8 cellular contexts compared by ENCODE assay signal in genomic region chr2:46909771-46910419, GRCh38. TPM values are rescaled to one million over a fixed set of nuclear protein-coding genes. Genes with fewer than 3 reads are reported as not detected.
DNase-seq lines count a peak whose midpoint lies in the region; ATAC-seq, FAIRE-seq and TF ChIP-seq lines count a peak whose summit lies in the region.

No MANE protein-coding gene starts in this region.

- H3K36me3 ChIP-seq in GM12878 (ENCODE audit: control insufficient read depth in 2 of 2, insufficient read depth in 2 of 2, low read length in 1 of 2), result peaks cover 9 to 25% of the 10 kb centered on the region in 2 experiments

- peak; percentile 92 for ATAC-seq in GM21529 (IDR thresholded peaks at IDR 0.05; ENCODE audit: unreplicated experiment)
- ATAC-seq in GM12878, result peak; percentile 98

- no peak for TF ChIP-seq POLR2A in GM12891 (IDR thresholded peaks at IDR 0.05; ENCODE audit: low read depth, low read length)
- no peak for TF ChIP-seq POLR2A in GM12878 (IDR thresholded peaks at IDR 0.05; ENCODE audit: low read depth, low read length)

- in situ Hi-C loops in GM12878 (cut with MboI), result no loop called here

- no peak for TF ChIP-seq CTCF in GM12878 (IDR thresholded peaks at IDR 0.05 in 2 of 3, conservative IDR thresholded peaks at IDR 0.05 in 1 of 3; ENCODE audit: control insufficient read depth in 2 of 3, extremely low read depth in 1 of 3, insufficient read depth in 1 of 3, low read depth in 3 of 3, low read length in 3 of 3)
- no peak for TF ChIP-seq CTCF in neural crest cell (conservative IDR thresholded peaks at IDR 0.05)

- H3K27ac ChIP-seq in GM12878 (ENCODE audit: control insufficient read depth, insufficient read depth), result no peak overlapping the region

- no peaks in the 10 kb centered on the region for H3K27me3 Mint-ChIP-seq in neural crest cell (ENCODE audit: low read depth)
- peaks cover 0 to 7% (median 0%) of the 10 kb centered on the region in 3 donors for H3K27me3 Mint-ChIP-seq in immature natural killer cell (ENCODE audit: low read depth in 3 of 3)

- WGBS in GM12878 (ENCODE audit: insufficient coverage, insufficient replicate concordance, low lambda C conversion rate, missing lambda C conversion rate), result 63% methylated on average over 6 of the region's 6 CpGs

- H3K36me3 Mint-ChIP-seq in neural crest cell (ENCODE audit: low read depth) (peaks cover 9% of the 10 kb centered on the region), immature natural killer cell (peaks cover 19 to 34% (median 22%) of the 10 kb centered on the region in 3 donors)

- CTCF ChIA-PET in GM12878 (lab: Yijun Ruan, JAX), result interaction anchor here (1.7 to 3.2 kb wide), 2 partner anchors 9 to 27 kb away, joined by 3 to 13 read pairs; no protein-coding TSS in a partner anchor

- SMC1A ChIA-PET in GM12878 (lab: Charles Lee; ENCODE audit: uncharacterized antibody, unreplicated experiment), result interaction anchor here (1.1 to 1.2 kb wide), 4 partner anchors 8 to 591 kb away, joined by 3 to 4 read pairs (median 4); no protein-coding TSS in a partner anchor

- POLR2A ChIA-PET in GM12878 (lab: Charles Lee), result interaction anchor here (0.9 kb wide), 1 partner anchor 80 kb away, joined by 3 read pairs; no protein-coding TSS in a partner anchor

- BruUV-seq in GM12878 (replicated peaks; lab: Mats Ljungman, UMichigan), result no TSS peak

- H3K79me2 ChIP-seq in GM12878 (ENCODE audit: control insufficient read depth, insufficient read depth, low read length), result peaks cover 12% of the 10 kb centered on the region

- intact Hi-C loops in GM12878 (cut with micrococcal nuclease; ENCODE audit: unreplicated experiment), result no loop called here

- DNase-seq in GM12891 (ENCODE audit: insufficient read length, low spot score) (peak; percentile 59), LHCN-M2 (ENCODE audit: low read depth) (peak; percentile 82), GM12878 (ENCODE audit: low read depth, low spot score) (peak; percentile 76), neural crest cell (ENCODE audit: low read depth, low spot score) (no peak), immature natural killer cell (no peak), NCI-H526 (lab: John Stamatoyannopoulos, UW) (no peak), Kasumi-1 (lab: John Stamatoyannopoulos, UW) (no peak)

- 0 out of 2 replicates have a peak, but pooled peaks cover 5% of the 10 kb centered on the region for H4K20me1 ChIP-seq in GM12878 (ENCODE audit: control insufficient read depth, insufficient read depth)

- H3K4me3 Mint-ChIP-seq in neural crest cell (peak overlapping the region; percentile 23), immature natural killer cell (no peak overlapping the region)

- peaks cover 8% of the 10 kb centered on the region for H3K4me1 ChIP-seq in GM12878 (ENCODE audit: control insufficient read depth, insufficient read depth, low read length)

- peak; percentile 75 for FAIRE-seq in GM12891 (lab: Jason Lieb, UNC)
- FAIRE-seq in GM12878 (lab: Jason Lieb, UNC), result peak; percentile 96

- no peak for TF ChIP-seq RAD21 in GM12878 (IDR thresholded peaks at IDR 0.05; ENCODE audit: insufficient read depth, low read depth, low read length)

- H3K9me3 ChIP-seq in GM12878 (replicated peaks; ENCODE audit: control insufficient read depth, insufficient read depth, low read length), result no peaks in the 10 kb centered on the region

- RAD21 ChIA-PET in GM12878 (lab: Charles Lee; ENCODE audit: unreplicated experiment), result interaction anchor here (1.3 kb wide), 2 partner anchors 74 to 413 kb away, joined by 3 to 7 read pairs; no protein-coding TSS in a partner anchor

- no peak overlapping the region for H3K4me3 ChIP-seq in GM12878

- peaks cover 24% of the 10 kb centered on the region for H3K4me1 Mint-ChIP-seq in neural crest cell
- peaks cover 18 to 42% of the 10 kb centered on the region in 2 donors for H3K4me1 Mint-ChIP-seq in immature natural killer cell

- no peaks in the 10 kb centered on the region for H3K27me3 ChIP-seq in GM12878 (replicated peaks in 1 of 2; ENCODE audit: control insufficient read depth in 2 of 2, insufficient read depth in 2 of 2, low read length in 1 of 2)

- H3K4me2 ChIP-seq in GM12878 (ENCODE audit: control insufficient read depth, insufficient read depth), result peak overlapping the region; percentile 17; the same call in 1 of the 2 replicates

- H2AFZ ChIP-seq in GM12878 (ENCODE audit: control insufficient read depth, low read depth, low read length), result no peak overlapping the region

- TF ChIP-seq EP300 in GM12878 (IDR thresholded peaks at IDR 0.05; ENCODE audit: borderline replicate concordance in 1 of 2, control insufficient read depth in 1 of 2, low read depth in 2 of 2, low read length in 2 of 2), result peak in 1 of 2 experiments; percentile 61; a peak in 1 of 4 replicates

- H3K27ac Mint-ChIP-seq in neural crest cell (ENCODE audit: unreplicated experiment) (no peak overlapping the region), immature natural killer cell (peak overlapping the region in 1 of 6 donors; percentile 59)

- no peak overlapping the region for H3K9ac ChIP-seq in GM12878 (ENCODE audit: control insufficient read depth, insufficient read depth, low read length)

- H3K9me3 Mint-ChIP-seq in neural crest cell (no peaks in the 10 kb centered on the region), immature natural killer cell (no peaks in the 10 kb centered on the region)

TF ChIP-seq in GM12891, 5 proteins besides CTCF, POLR2A, EP300 and RAD21:
- TF ChIP-seq POLR2AphosphoS5 (IDR thresholded peaks at IDR 0.05; ENCODE audit: low read depth, low read length), result no peak
- TF ChIP-seq SPI1 (IDR thresholded peaks at IDR 0.05; ENCODE audit: low read depth, low read length), result no peak
- no peak for TF ChIP-seq POU2F2 (IDR thresholded peaks at IDR 0.05; ENCODE audit: low read depth, low read length)
- no peak for TF ChIP-seq TAF1 (IDR thresholded peaks at IDR 0.05; ENCODE audit: low read depth, low read length)
- TF ChIP-seq PAX5 (IDR thresholded peaks at IDR 0.05; ENCODE audit: insufficient read depth, low read length, severe bottlenecking), result no peak

TF ChIP-seq in GM12878, 131 proteins besides CTCF, POLR2A, EP300 and RAD21 (continues in another document):
- TF ChIP-seq CREB1 (IDR thresholded peaks at IDR 0.05; ENCODE audit: low read depth) (no peak), WRNIP1 (IDR thresholded peaks at IDR 0.05; ENCODE audit: borderline replicate concordance, low read depth, low read length) (0 out of 2 replicates have a peak, but pooled peaks have one; percentile 31), ZSCAN29 (IDR thresholded peaks at IDR 0.05) (no peak), IRF3 (IDR thresholded peaks at IDR 0.05) (no peak)

RNA-seq across cellular contexts. Expression of gene MCFD2, which starts 5.7 kb away (rescaled TPM):
- 19.8 TPM for polyA plus RNA-seq in GM12891 (2012; ENCODE audit: low read depth, missing spikeins)
- 219 and 228 TPM in 2 replicates for total RNA-seq in LHCN-M2 (2014; rRNA removed)
- 85.9 TPM for polyA plus RNA-seq in LHCN-M2 (2012)
- total RNA-seq in GM12878 (2013; cell fraction: nucleolus; rRNA removed), result 47.7 and 66.1 TPM in 2 replicates
- total RNA-seq in GM12878 (2014; rRNA removed), result 37.1 and 39.6 TPM in 2 replicates
- total RNA-seq in GM12878 (2014; rRNA removed; fragmentation: Illumina TruSeq; extraction: Trizol), result 40.2 and 40.9 TPM in 2 replicates
- total RNA-seq in GM12878 (2021), result 41.7 and 43.5 TPM in 2 replicates
- 16.7 TPM for polyA plus RNA-seq in GM12878 (2011; ENCODE audit: low read depth)
- 57.3 and 86.6 TPM in 2 replicates for polyA plus RNA-seq in GM12878 (2011; rRNA removed)
- polyA plus RNA-seq in GM12878 (2011; cell fraction: cytosol; rRNA removed), result 32.0 and 38.7 TPM in 2 replicates
- 23.7 and 25.7 TPM in 2 replicates for polyA plus RNA-seq in GM12878 (2011; cell fraction: nucleus; rRNA removed)
- 26.4 and 27.5 TPM in 2 replicates for polyA plus RNA-seq in GM12878 (2012)
- 40.3 and 43.2 TPM in 2 replicates for polyA plus RNA-seq in GM12878 (2014; fragmentation: Illumina TruSeq; extraction: Trizol)
- polyA plus RNA-seq in GM12878 (2014; fragmentation: Nextera tagmentation; extraction: Ambion mirVana), result 10 to 100 TPM; 35.8 to 40.7 TPM
- polyA plus RNA-seq in GM12878 (2014; rRNA removed), result 32.4 and 35.5 TPM in 2 replicates
- 10 to 100 TPM; 35.0 to 40.4 TPM for polyA plus RNA-seq in GM12878 (2016; fragmentation: Nextera tagmentation; extraction: Ambion mirVana)
- polyA minus RNA-seq in GM12878 (2011; rRNA and poly(A)+ RNA removed), result 52.5 and 69.2 TPM in 2 replicates
- 17.8 and 19.9 TPM in 2 replicates for polyA minus RNA-seq in GM12878 (2011; cell fraction: cytosol; rRNA and poly(A)+ RNA removed)
- 14.3 and 24.3 TPM in 2 replicates for polyA minus RNA-seq in GM12878 (2011; cell fraction: nucleus; rRNA and poly(A)+ RNA removed)
- total RNA-seq in neural crest cell, result 78.8 and 79.8 TPM in 2 replicates
- 10 to 100 TPM; 18.6 to 38.1 (median 27.4) TPM for polyA plus RNA-seq in immature natural killer cell

RNA-seq across cellular contexts. Expression of gene TTC7A, which starts 31.1 kb away (rescaled TPM):
- 15.0 TPM for polyA plus RNA-seq in GM12891 (2012; ENCODE audit: low read depth, missing spikeins)
- total RNA-seq in LHCN-M2 (2014; rRNA removed), result 12.9 and 15.0 TPM in 2 replicates
- 12.6 TPM for polyA plus RNA-seq in LHCN-M2 (2012)
- total RNA-seq in GM12878 (2013; cell fraction: nucleolus; rRNA removed), result 82.8 and 96.3 TPM in 2 replicates
- total RNA-seq in GM12878 (2014; rRNA removed), result 32.3 and 32.5 TPM in 2 replicates
- total RNA-seq in GM12878 (2014; rRNA removed; fragmentation: Illumina TruSeq; extraction: Trizol), result 13.4 and 13.8 TPM in 2 replicates
- 50.8 and 51.6 TPM in 2 replicates for total RNA-seq in GM12878 (2021)
- 9.5 TPM for polyA plus RNA-seq in GM12878 (2011; ENCODE audit: low read depth)
- 9.8 and 18.7 TPM in 2 replicates for polyA plus RNA-seq in GM12878 (2011; rRNA removed)
- polyA plus RNA-seq in GM12878 (2011; cell fraction: cytosol; rRNA removed), result 23.4 and 25.5 TPM in 2 replicates
- polyA plus RNA-seq in GM12878 (2011; cell fraction: nucleus; rRNA removed), result 62.3 and 80.4 TPM in 2 replicates
- polyA plus RNA-seq in GM12878 (2012), result 22.5 and 22.9 TPM in 2 replicates
- 12.4 and 25.4 TPM in 2 replicates for polyA plus RNA-seq in GM12878 (2014; fragmentation: Illumina TruSeq; extraction: Trizol)
- 1 to 10 TPM; 2.1 to 3.5 TPM for polyA plus RNA-seq in GM12878 (2014; fragmentation: Nextera tagmentation; extraction: Ambion mirVana)
- 28.3 and 28.8 TPM in 2 replicates for polyA plus RNA-seq in GM12878 (2014; rRNA removed)
- 10 to 100 TPM in 1 of 2 experiments, 1 to 10 TPM in 1; 7.5 to 24.2 TPM for polyA plus RNA-seq in GM12878 (2016; fragmentation: Nextera tagmentation; extraction: Ambion mirVana)
- 25.9 and 47.3 TPM in 2 replicates for polyA minus RNA-seq in GM12878 (2011; rRNA and poly(A)+ RNA removed)
- 10.2 and 13.3 TPM in 2 replicates for polyA minus RNA-seq in GM12878 (2011; cell fraction: cytosol; rRNA and poly(A)+ RNA removed)
- polyA minus RNA-seq in GM12878 (2011; cell fraction: nucleus; rRNA and poly(A)+ RNA removed), result 30.1 and 47.2 TPM in 2 replicates
- 9.6 and 9.8 TPM in 2 replicates for total RNA-seq in neural crest cell
- polyA plus RNA-seq in immature natural killer cell, result 10 to 100 TPM in 1 of 3 donors, 1 to 10 TPM in 2; 7.1 to 11.7 (median 9.6) TPM

Comparison
In these comparisons a context has a peak if more than half of its experiments do, and no peak if none do; other contexts are left out.
1. DNase-seq: peak in GM12891 (single experiment), LHCN-M2 (single experiment) and GM12878 (single experiment); none in neural crest cell (single experiment), immature natural killer cell (0 of 3), NCI-H526 (0 of 2) and Kasumi-1 (0 of 2).